18 cellular contexts compared by ENCODE assay signal in the genomic region with DNA sequence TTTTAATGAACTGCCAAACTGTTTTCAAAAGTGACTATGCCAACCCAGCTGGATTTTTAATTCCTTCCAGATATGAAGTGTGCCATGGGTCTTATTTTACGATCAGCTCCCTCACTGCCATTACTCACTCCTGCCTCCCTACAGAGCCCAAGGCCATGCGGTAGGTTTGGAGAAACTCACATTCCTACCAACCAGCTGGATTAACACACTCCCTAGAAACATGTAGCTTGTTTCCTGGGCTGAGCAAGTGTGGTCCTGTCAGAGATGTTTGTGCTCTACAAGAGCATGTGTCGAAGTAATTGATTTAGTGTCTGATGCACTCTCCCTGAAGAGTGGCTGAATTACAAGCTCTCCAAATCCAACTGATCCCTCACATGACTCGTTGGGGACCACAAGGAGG.
DNase-seq lines count a peak whose midpoint lies in the region; ATAC-seq and TF ChIP-seq lines count a peak whose summit lies in the region.
"Had no signal": no experiment of that assay in that cellular context is flagged by ENCODE, and none has a peak within 500 bp of the region (broad histone marks: within the 10 kb centered on the region; RNA-seq: fewer than 3 reads in every experiment).

No MANE protein-coding gene starts in this region.

- H3K36me3 ChIP-seq in adipocyte (ENCODE audit: control insufficient read depth, insufficient read depth, low read length, severe bottlenecking) = no peaks in the 10 kb centered on the region

- peaks cover 10% of the 10 kb centered on the region for H3K4me1 ChIP-seq in adipocyte (ENCODE audit: control insufficient read depth, insufficient read depth, low read length)

- H3K27me3 ChIP-seq in adipocyte (replicated peaks; ENCODE audit: control insufficient read depth, insufficient read depth, low read length) = no peaks in the 10 kb centered on the region

- H3K9ac ChIP-seq in adipocyte (ENCODE audit: low read length) = no peak overlapping the region

- POLR2A ChIA-PET in GM10248 (lab: Yijun Ruan, JAX) = no interaction called here

- peak; percentile 70 for DNase-seq in A172 (ENCODE audit: low spot score)
- DNase-seq in HCEC 1CT = peak; percentile 28
- DNase-seq in adipocyte (ENCODE audit: low read depth) = peak; percentile 19
- DNase-seq in iris pigment epithelial cell (ENCODE audit: low read depth) = peak; percentile 23
- DNase-seq in mesenteric fat pad (ENCODE audit: low spot score) = no peak
- DNase-seq in GM10248 (ENCODE audit: extremely low spot score) = no peak
- DNase-seq: activated CD8-positive, alpha-beta T cell treated with anti-CD3 and anti-CD28 coated beads, Interleukin-2, amount 10 ng/mL, durations not matched to agents 7 days and 5 days; aorta; COR-L47; hypothalamus; IMR-90; left ventricle myocardium superior; naive thymus-derived CD8-positive, alpha-beta T cell; NCI-H1092; NCI-H345 had no signal

- H3K9me3 ChIP-seq in adipocyte (ENCODE audit: control insufficient read depth, low read length) = no peaks in the 10 kb centered on the region

- no peak for TF ChIP-seq CTCF in GM10248 (IDR thresholded peaks at IDR 0.05; ENCODE audit: control extremely low read depth, extremely low read depth, low read depth, missing control alignments)

- CTCF ChIA-PET in GM10248 (lab: Yijun Ruan, JAX) = interaction anchor here (1.2 to 1.6 kb wide), 2 partner anchors 368 to 412 kb away, joined by 4 to 6 read pairs; no protein-coding TSS in a partner anchor

- ATAC-seq in HG03378 (IDR thresholded peaks at IDR 0.05; ENCODE audit: unreplicated experiment) (no peak), HG03460 (IDR thresholded peaks at IDR 0.05; ENCODE audit: unreplicated experiment) (no peak)
- ATAC-seq: activated CD8-positive, alpha-beta T cell treated with anti-CD3 and anti-CD28 coated beads, Interleukin-2, amount 10 ng/mL, durations not matched to agents 7 days and 5 days; left ventricle myocardium superior; naive thymus-derived CD8-positive, alpha-beta T cell had no signal

- H3K4me3 ChIP-seq in adipocyte (ENCODE audit: low read length) = no peak overlapping the region
- H3K4me3 ChIP-seq: coronary artery had no signal

Comparison
In these comparisons a context has a peak if more than half of its experiments do, and no peak if none do; other contexts are left out.
1. DNase-seq: peak in A172 (single experiment), HCEC 1CT (single experiment), adipocyte (single experiment) and iris pigment epithelial cell (single experiment); none in mesenteric fat pad (single experiment) and GM10248 (single experiment).